In the genomic region with DNA sequence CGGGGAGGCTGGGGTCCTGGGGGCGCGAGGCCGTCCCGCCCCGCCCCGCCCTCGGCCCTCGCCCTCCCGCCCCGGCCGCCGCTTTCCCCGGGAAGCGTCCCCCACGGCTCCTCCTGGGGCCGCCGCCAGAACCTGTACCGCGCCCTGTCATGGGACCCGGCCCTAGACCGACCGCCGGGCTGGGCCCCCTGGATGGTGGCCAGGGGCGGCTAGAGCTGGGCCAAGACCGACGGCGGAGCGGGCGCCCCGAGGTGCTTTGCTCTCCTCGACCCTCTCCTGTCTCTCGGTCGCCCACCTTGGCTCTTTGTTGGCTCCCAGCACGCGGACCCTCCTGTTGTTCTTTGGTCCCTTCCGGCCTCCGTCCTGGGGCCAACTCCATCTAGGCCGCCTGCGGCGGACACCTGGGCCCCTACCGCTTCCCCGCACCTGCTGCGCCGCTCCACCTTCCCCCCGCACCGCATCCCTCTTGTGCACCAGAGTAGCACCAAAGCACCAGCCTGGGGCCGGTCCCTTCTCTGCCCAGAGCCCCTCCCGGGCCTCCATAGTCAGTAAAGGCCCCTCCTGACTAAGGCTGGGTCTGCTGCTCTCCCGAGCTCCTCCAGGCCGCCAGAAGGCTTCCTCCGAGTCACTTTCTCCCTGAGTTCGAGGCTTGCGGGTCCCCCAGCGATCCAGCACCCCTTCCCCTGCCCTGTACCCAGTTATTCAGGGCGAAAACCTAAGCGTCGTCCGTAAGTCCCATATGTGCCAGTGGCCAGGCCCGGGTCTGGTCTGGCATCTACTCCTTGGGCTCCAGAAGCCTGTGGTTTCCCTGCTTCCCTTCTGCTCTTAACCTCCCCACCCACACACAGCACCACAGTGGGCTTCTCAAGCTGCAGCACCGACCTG, we compare ENCODE assay signal across 8 cellular contexts. TPM values are rescaled to one million over a fixed set of nuclear protein-coding genes. Genes with fewer than 3 reads are reported as not detected.
DNase-seq lines count a peak whose midpoint lies in the region; ATAC-seq and TF ChIP-seq lines count a peak whose summit lies in the region.

No MANE protein-coding gene starts in this region.

- H3K36me3 ChIP-seq in kidney epithelial cell (ENCODE audit: control insufficient read depth, insufficient read depth, low read length): no peaks in the 10 kb centered on the region

- peak overlapping the region; percentile 69 for H3K4me3 ChIP-seq in kidney epithelial cell (ENCODE audit: low read depth, low read length)

- peaks cover 41% of the 10 kb centered on the region for H3K4me1 Mint-ChIP-seq in activated T-helper 2 cell treated with anti-CD3 and anti-CD28 coated beads, Interferon-gamma antibody, Interleukin-2, Interleukin-4, amounts not matched to agents 10 μg/mL and 5 μg/mL and 100 μg/mL, durations not matched to agents 14 hours and 24 hours and 36 hours (ENCODE audit: low read depth)
- peaks cover 9% of the 10 kb centered on the region for H3K4me1 Mint-ChIP-seq in type B pancreatic cell (ENCODE audit: unreplicated experiment)

- peaks cover 63% of the 10 kb centered on the region for H3K36me3 Mint-ChIP-seq in activated T-helper 2 cell treated with anti-CD3 and anti-CD28 coated beads, Interferon-gamma antibody, Interleukin-2, Interleukin-4, amounts not matched to agents 10 μg/mL and 5 μg/mL and 100 μg/mL, durations not matched to agents 14 hours and 24 hours and 36 hours (ENCODE audit: low read depth)
- H3K36me3 Mint-ChIP-seq in type B pancreatic cell: peaks cover 5% of the 10 kb centered on the region

- peak overlapping the region; percentile 99 for H3K27ac Mint-ChIP-seq in activated T-helper 2 cell treated with anti-CD3 and anti-CD28 coated beads, Interferon-gamma antibody, Interleukin-2, Interleukin-4, amounts not matched to agents 10 μg/mL and 5 μg/mL and 100 μg/mL, durations not matched to agents 14 hours and 24 hours and 36 hours
- peak overlapping the region; percentile 83 for H3K27ac Mint-ChIP-seq in type B pancreatic cell

- ATAC-seq in HG02623 (IDR thresholded peaks at IDR 0.05; ENCODE audit: unreplicated experiment) (peak; percentile 3), HG02610 (IDR thresholded peaks at IDR 0.05; ENCODE audit: unreplicated experiment) (no peak), GM19455 (IDR thresholded peaks at IDR 0.05; ENCODE audit: unreplicated experiment) (no peak)

- H3K27me3 ChIP-seq in kidney epithelial cell (ENCODE audit: control insufficient read depth, insufficient read depth, low read length): no peaks in the 10 kb centered on the region

- H3K9me3 Mint-ChIP-seq in activated T-helper 2 cell treated with anti-CD3 and anti-CD28 coated beads, Interferon-gamma antibody, Interleukin-2, Interleukin-4, amounts not matched to agents 10 μg/mL and 5 μg/mL and 100 μg/mL, durations not matched to agents 14 hours and 24 hours and 36 hours: no peaks in the 10 kb centered on the region
- H3K9me3 Mint-ChIP-seq in type B pancreatic cell: no peaks in the 10 kb centered on the region

- H3K4me3 Mint-ChIP-seq in activated T-helper 2 cell treated with anti-CD3 and anti-CD28 coated beads, Interferon-gamma antibody, Interleukin-2, Interleukin-4, amounts not matched to agents 10 μg/mL and 5 μg/mL and 100 μg/mL, durations not matched to agents 14 hours and 24 hours and 36 hours (ENCODE audit: low read depth): peak overlapping the region; percentile 97
- peak overlapping the region; percentile 92 for H3K4me3 Mint-ChIP-seq in type B pancreatic cell

- TF ChIP-seq CTCF in kidney epithelial cell (IDR thresholded peaks at IDR 0.05; ENCODE audit: insufficient read depth, low read length, poor library complexity, severe bottlenecking) (no peak), type B pancreatic cell (conservative IDR thresholded peaks at IDR 0.05) (no peak)

- intact Hi-C loops in activated T-helper 2 cell treated with anti-CD3 and anti-CD28 coated beads, Interferon-gamma antibody, Interleukin-2, Interleukin-4, amounts not matched to agents 10 μg/mL and 5 μg/mL and 100 μg/mL, durations not matched to agents 14 hours and 24 hours and 36 hours (cut with micrococcal nuclease): loop anchor here (1.0 to 2.0 kb wide), 3 partner anchors 10 to 521 kb away; a partner anchor contains a TSS

- DNase-seq in COLO668 (lab: John Stamatoyannopoulos, UW; ENCODE audit: unreplicated experiment) (peak; percentile 51), kidney epithelial cell (ENCODE audit: low read depth) (no peak), type B pancreatic cell (ENCODE audit: extremely low spot score, unreplicated experiment) (no peak), mucosa of gallbladder (ENCODE audit: low spot score) (no peak)
- DNase-seq in activated T-helper 2 cell treated with anti-CD3 and anti-CD28 coated beads, Interferon-gamma antibody, Interleukin-2, Interleukin-4, amounts not matched to agents 10 μg/mL and 5 μg/mL and 100 μg/mL, durations not matched to agents 14 hours and 24 hours and 36 hours (ENCODE audit: low spot score): no peak

- no peaks in the 10 kb centered on the region for H3K27me3 Mint-ChIP-seq in activated T-helper 2 cell treated with anti-CD3 and anti-CD28 coated beads, Interferon-gamma antibody, Interleukin-2, Interleukin-4, amounts not matched to agents 10 μg/mL and 5 μg/mL and 100 μg/mL, durations not matched to agents 14 hours and 24 hours and 36 hours (ENCODE audit: low read depth)
- no peaks in the 10 kb centered on the region for H3K27me3 Mint-ChIP-seq in type B pancreatic cell

RNA-seq across cellular contexts. Expression of a gene that starts 0.6 kb away (rescaled TPM):
- 137 and 141 TPM in 2 replicates for total RNA-seq in activated T-helper 2 cell treated with anti-CD3 and anti-CD28 coated beads, Interferon-gamma antibody, Interleukin-2, Interleukin-4, amounts not matched to agents 10 μg/mL and 5 μg/mL and 100 μg/mL, durations not matched to agents 14 hours and 24 hours and 36 hours
- total RNA-seq in kidney epithelial cell (13.9 and 15.3 TPM in 2 replicates), type B pancreatic cell (ENCODE audit: low replicate concordance) (35.9 and 91.4 TPM in 2 replicates), mucosa of gallbladder (16.2 TPM)

RNA-seq across cellular contexts. Expression of a gene that starts 0.8 kb away (rescaled TPM):
- 23.5 and 27.1 TPM in 2 replicates for total RNA-seq in activated T-helper 2 cell treated with anti-CD3 and anti-CD28 coated beads, Interferon-gamma antibody, Interleukin-2, Interleukin-4, amounts not matched to agents 10 μg/mL and 5 μg/mL and 100 μg/mL, durations not matched to agents 14 hours and 24 hours and 36 hours
- 63.5 and 66.1 TPM in 2 replicates for total RNA-seq in kidney epithelial cell
- total RNA-seq in type B pancreatic cell (ENCODE audit: low replicate concordance): 38.5 and 41.0 TPM in 2 replicates
- 60.5 TPM for total RNA-seq in mucosa of gallbladder

RNA-seq across cellular contexts. Expression of a gene that starts 9.8 kb away (rescaled TPM):
- 125 and 127 TPM in 2 replicates for total RNA-seq in activated T-helper 2 cell treated with anti-CD3 and anti-CD28 coated beads, Interferon-gamma antibody, Interleukin-2, Interleukin-4, amounts not matched to agents 10 μg/mL and 5 μg/mL and 100 μg/mL, durations not matched to agents 14 hours and 24 hours and 36 hours
- 66.0 and 74.8 TPM in 2 replicates for total RNA-seq in kidney epithelial cell
- 40.2 and 46.0 TPM in 2 replicates for total RNA-seq in type B pancreatic cell (ENCODE audit: low replicate concordance)
- total RNA-seq in mucosa of gallbladder: 26.4 TPM

RNA-seq across cellular contexts. Expression of a gene that starts 37.8 kb away (rescaled TPM):
- 2.7 and 3.3 TPM in 2 replicates for total RNA-seq in activated T-helper 2 cell treated with anti-CD3 and anti-CD28 coated beads, Interferon-gamma antibody, Interleukin-2, Interleukin-4, amounts not matched to agents 10 μg/mL and 5 μg/mL and 100 μg/mL, durations not matched to agents 14 hours and 24 hours and 36 hours
- 1.1 and 5.2 TPM in 2 replicates for total RNA-seq in kidney epithelial cell
- 0.90 and 3.2 TPM in 2 replicates for total RNA-seq in type B pancreatic cell (ENCODE audit: low replicate concordance)
- total RNA-seq in mucosa of gallbladder: 1.6 TPM
